In genomic region chr11:123404626-123405025, GRCh38 we compare ENCODE assay signal across 1 cellular context.
TF ChIP-seq lines count a peak whose summit lies in the region.

No MANE protein-coding gene starts in this region.

TF ChIP-seq in IMR-90, 13 proteins besides CTCF, POLR2A, EP300 and RAD21:
- TF ChIP-seq, protein P1, sequence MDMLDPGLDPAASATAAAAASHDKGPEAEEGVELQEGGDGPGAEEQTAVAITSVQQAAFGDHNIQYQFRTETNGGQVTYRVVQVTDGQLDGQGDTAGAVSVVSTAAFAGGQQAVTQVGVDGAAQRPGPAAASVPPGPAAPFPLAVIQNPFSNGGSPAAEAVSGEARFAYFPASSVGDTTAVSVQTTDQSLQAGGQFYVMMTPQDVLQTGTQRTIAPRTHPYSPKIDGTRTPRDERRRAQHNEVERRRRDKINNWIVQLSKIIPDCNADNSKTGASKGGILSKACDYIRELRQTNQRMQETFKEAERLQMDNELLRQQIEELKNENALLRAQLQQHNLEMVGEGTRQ (IDR thresholded peaks at IDR 0.05; ENCODE audit: low read depth, low read length): no peak
- no peak for TF ChIP-seq MAFK (IDR thresholded peaks at IDR 0.05; ENCODE audit: low read depth, low read length)
- no peak for TF ChIP-seq CHD1 (IDR thresholded peaks at IDR 0.05; ENCODE audit: low read depth, low read length)
- no peak for TF ChIP-seq CEBPB (IDR thresholded peaks at IDR 0.05; ENCODE audit: low read depth, low read length)
- TF ChIP-seq MAZ (IDR thresholded peaks at IDR 0.05; ENCODE audit: borderline replicate concordance, low read depth, low read length): no peak
- TF ChIP-seq ELK1 (IDR thresholded peaks at IDR 0.05; ENCODE audit: borderline replicate concordance, low read depth, low read length): no peak
- TF ChIP-seq RFX5 (IDR thresholded peaks at IDR 0.05; ENCODE audit: low read depth, low read length): no peak
- no peak for TF ChIP-seq MXI1 (IDR thresholded peaks at IDR 0.05; ENCODE audit: borderline replicate concordance, low read depth, low read length)
- TF ChIP-seq SMC3 (IDR thresholded peaks at IDR 0.05; ENCODE audit: low read depth, low read length): no peak
- TF ChIP-seq BHLHE40 (IDR thresholded peaks at IDR 0.05; ENCODE audit: low read depth, low read length): no peak
- TF ChIP-seq RCOR1 (IDR thresholded peaks at IDR 0.05; ENCODE audit: insufficient replicate concordance, low read length): no peak
- no peak for TF ChIP-seq FOS (IDR thresholded peaks at IDR 0.05; ENCODE audit: low read depth, low read length)
- TF ChIP-seq NFE2L2 (IDR thresholded peaks at IDR 0.05; ENCODE audit: low read depth, low read length): no peak
